6 cellular contexts compared by ENCODE assay signal in the genomic region with DNA sequence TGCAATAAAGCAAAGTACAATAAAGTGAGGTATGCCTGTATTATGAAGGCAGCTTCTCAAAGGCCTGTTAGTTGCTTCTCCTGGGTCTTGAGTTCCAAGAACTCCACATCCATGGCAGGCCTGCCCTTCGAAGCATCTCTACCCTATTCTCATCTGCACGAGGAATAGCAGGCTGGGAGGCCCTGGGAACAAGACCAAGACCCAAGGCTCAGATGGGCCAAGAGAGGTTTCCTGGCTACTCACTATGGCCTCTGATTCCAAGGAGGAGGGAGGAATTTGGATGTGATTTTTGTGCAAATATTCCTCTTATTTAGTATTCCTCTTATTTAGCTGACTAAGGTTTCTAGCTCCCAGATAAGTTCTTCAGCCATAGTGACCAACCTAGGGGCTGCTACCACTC.
"Had no signal": no experiment of that assay in that cellular context is flagged by ENCODE, and none has a peak within 500 bp of the region (broad histone marks: within the 10 kb centered on the region; RNA-seq: fewer than 3 reads in every experiment).

No MANE protein-coding gene starts in this region.

- H3K27ac Mint-ChIP-seq: GM23338, H9 had no signal

- H3K4me3 ChIP-seq: GM23338, K562 had no signal

- DNase-seq: H9, HCEC 1CT, IMR-90, KG1 had no signal

- ATAC-seq: GM23338, K562 had no signal

- H3K4me3 Mint-ChIP-seq: GM23338, H9 had no signal

- H3K4me1 Mint-ChIP-seq: GM23338, H9 had no signal
